ENCODE assay signal across 11 cellular contexts in genomic region chr10:11255796-11256444, GRCh38.
DNase-seq lines count a peak whose midpoint lies in the region; ATAC-seq, FAIRE-seq and TF ChIP-seq lines count a peak whose summit lies in the region.
"Had no signal": no experiment of that assay in that cellular context is flagged by ENCODE, and none has a peak within 500 bp of the region (broad histone marks: within the 10 kb centered on the region; RNA-seq: fewer than 3 reads in every experiment).

No MANE protein-coding gene starts in this region.

- no peak for TF ChIP-seq CTCF in GM12878 (IDR thresholded peaks at IDR 0.05 in 2 of 3, conservative IDR thresholded peaks at IDR 0.05 in 1 of 3; ENCODE audit: control insufficient read depth in 2 of 3, extremely low read depth in 1 of 3, insufficient read depth in 1 of 3, low read depth in 3 of 3, low read length in 3 of 3)
- TF ChIP-seq CTCF in WERI-Rb-1 (IDR thresholded peaks at IDR 0.05; ENCODE audit: low read depth, low read length), result no peak
- TF ChIP-seq CTCF in type B pancreatic cell (conservative IDR thresholded peaks at IDR 0.05), result no peak

- no TSS peak for BruUV-seq in GM12878 (replicated peaks; lab: Mats Ljungman, UMichigan)

- H3K4me1 ChIP-seq in GM12878 (ENCODE audit: control insufficient read depth, insufficient read depth, low read length), result peaks cover 47% of the 10 kb centered on the region

- peaks cover 6% of the 10 kb centered on the region for H3K4me1 Mint-ChIP-seq in type B pancreatic cell (ENCODE audit: unreplicated experiment)

- H2AFZ ChIP-seq in GM12878 (ENCODE audit: control insufficient read depth, low read depth, low read length), result no peak overlapping the region

- ATAC-seq in Right ventricle myocardium inferior (peak; percentile 58), GM12878 (peak; percentile 68), GM21360 (IDR thresholded peaks at IDR 0.05; ENCODE audit: unreplicated experiment) (no peak)

- H3K27ac Mint-ChIP-seq in type B pancreatic cell, result no peak overlapping the region

- CTCF ChIA-PET in GM12878 (lab: Yijun Ruan, JAX), result interaction anchor here (1.1 kb wide), 2 partner anchors 9 to 13 kb away, joined by 3 read pairs; no protein-coding TSS in a partner anchor

- H4K20me1 ChIP-seq in GM12878 (ENCODE audit: control insufficient read depth, insufficient read depth), result no peaks in the 10 kb centered on the region

- RAD21 ChIA-PET in GM12878 (lab: Charles Lee; ENCODE audit: unreplicated experiment), result interaction anchor here (1.1 kb wide), 1 partner anchor 13 kb away, joined by 3 read pairs; no protein-coding TSS in a partner anchor

- H3K9me3 ChIP-seq in GM12878 (replicated peaks; ENCODE audit: control insufficient read depth, insufficient read depth, low read length) (no peaks in the 10 kb centered on the region), WERI-Rb-1 (ENCODE audit: severe bottlenecking) (no peaks in the 10 kb centered on the region)

- H3K9ac ChIP-seq in GM12878 (ENCODE audit: control insufficient read depth, insufficient read depth, low read length), result peak overlapping the region; percentile 25; the same call in 1 of the 2 replicates

- no peak overlapping the region for H3K4me3 Mint-ChIP-seq in type B pancreatic cell
- H3K4me3 Mint-ChIP-seq: WTC11 had no signal

- peaks cover 14% of the 10 kb centered on the region for H3K36me3 Mint-ChIP-seq in type B pancreatic cell

- POLR2A ChIA-PET in GM12878 (lab: Charles Lee), result interaction anchor here (0.6 to 2.5 kb wide), 5 partner anchors 9 to 110 kb away, joined by 3 to 16 read pairs (median 5); no protein-coding TSS in a partner anchor

- H3K36me3 ChIP-seq in GM12878 (ENCODE audit: control insufficient read depth in 2 of 2, insufficient read depth in 2 of 2, low read length in 1 of 2) (peaks cover 38 to 53% of the 10 kb centered on the region in 2 experiments), WERI-Rb-1 (no peaks in the 10 kb centered on the region)

- TF ChIP-seq POLR2A in GM12878 (IDR thresholded peaks at IDR 0.05; ENCODE audit: low read depth, low read length), result no peak; the same call in 1 of the 2 replicates

- H3K79me2 ChIP-seq in GM12878 (ENCODE audit: control insufficient read depth, insufficient read depth, low read length), result peaks cover 34% of the 10 kb centered on the region

- SMC1A ChIA-PET in GM12878 (lab: Charles Lee; ENCODE audit: uncharacterized antibody, unreplicated experiment), result interaction anchor here (1.1 kb wide), 1 partner anchor 10 kb away, joined by 3 read pairs; no protein-coding TSS in a partner anchor

- H3K4me3 ChIP-seq in GM12878 (no peak overlapping the region), WERI-Rb-1 (ENCODE audit: low read depth, low read length) (no peak overlapping the region)

- peak in 1 of 2 experiments; percentile 22; a peak in 1 of 4 replicates for TF ChIP-seq EP300 in GM12878 (IDR thresholded peaks at IDR 0.05; ENCODE audit: borderline replicate concordance in 1 of 2, control insufficient read depth in 1 of 2, low read depth in 2 of 2, low read length in 2 of 2)

- H3K27me3 ChIP-seq in GM12878 (replicated peaks in 1 of 2; ENCODE audit: control insufficient read depth in 2 of 2, insufficient read depth in 2 of 2, low read length in 1 of 2) (no peaks in the 10 kb centered on the region), WERI-Rb-1 (ENCODE audit: insufficient read depth, low read depth, severe bottlenecking) (no peaks in the 10 kb centered on the region)

- no peak for TF ChIP-seq RAD21 in GM12878 (IDR thresholded peaks at IDR 0.05; ENCODE audit: insufficient read depth, low read depth, low read length)

- intact Hi-C loops in Right ventricle myocardium inferior (cut with DNase I), result no loop called here
- intact Hi-C loops in cardiac septum (cut with DNase I), result loop anchor here (5.0 kb wide), 1 partner anchor 59 kb away; no protein-coding TSS in a partner anchor
- intact Hi-C loops in GM12878 (cut with micrococcal nuclease; ENCODE audit: unreplicated experiment), result no loop called here

- 0 out of 2 replicates have a peak overlapping the region, but pooled peaks have one; percentile 28 for H3K4me2 ChIP-seq in GM12878 (ENCODE audit: control insufficient read depth, insufficient read depth)

- no peak for FAIRE-seq in GM12878 (lab: Jason Lieb, UNC)

- in situ Hi-C loops in GM12878 (cut with MboI), result loop anchor here (25.0 kb wide), 1 partner anchor 1644 kb away; no protein-coding TSS in a partner anchor

- peaks cover 5% of the 10 kb centered on the region for H3K9me3 Mint-ChIP-seq in type B pancreatic cell
- H3K9me3 Mint-ChIP-seq: WTC11 had no signal

- 56% methylated on average over 7 of the region's 7 CpGs for WGBS in GM12878 (ENCODE audit: insufficient coverage, insufficient replicate concordance, low lambda C conversion rate, missing lambda C conversion rate)

- peaks cover 61% of the 10 kb centered on the region for H3K27me3 Mint-ChIP-seq in type B pancreatic cell

- DNase-seq in Right ventricle myocardium inferior (ENCODE audit: missing footprints), result no peak
- no peak for DNase-seq in cardiac septum (ENCODE audit: low spot score)
- peak; percentile 29 to 44 for DNase-seq in Kasumi-1 (lab: John Stamatoyannopoulos, UW)
- DNase-seq in GM12878 (ENCODE audit: low read depth, low spot score), result no peak
- no peak for DNase-seq in NCI-H510A (lab: John Stamatoyannopoulos, UW)
- DNase-seq in WERI-Rb-1, result no peak
- no peak for DNase-seq in type B pancreatic cell (ENCODE audit: extremely low spot score, unreplicated experiment)
- DNase-seq: NCI-H446 treated with DMSO at 0.1 percent for 48 hours; stimulated activated CD4-positive, alpha-beta T cell treated with anti-CD3 and anti-CD28 coated beads, Interleukin-2, amount 100 ng/mL, for 48 hours had no signal

- H3K27ac ChIP-seq in GM12878 (ENCODE audit: control insufficient read depth, insufficient read depth), result peak overlapping the region; percentile 54
- no peak overlapping the region for H3K27ac ChIP-seq in WERI-Rb-1

TF ChIP-seq in GM12878, 131 proteins besides CTCF, POLR2A, EP300 and RAD21 (continues in another document):
- TF ChIP-seq IKZF2 (IDR thresholded peaks at IDR 0.05) (peak in 1 of 2 experiments; percentile 16; a peak in 1 of 4 replicates), RUNX3 (IDR thresholded peaks at IDR 0.05; ENCODE audit: low read length) (peak; percentile 42), ZNF687 (IDR thresholded peaks at IDR 0.05) (peak; percentile 65), SPI1 (IDR thresholded peaks at IDR 0.05; ENCODE audit: borderline replicate concordance, insufficient read depth, low read depth, low read length) (peak; percentile 87), SIX5 (IDR thresholded peaks at IDR 0.05; ENCODE audit: low read depth, low read length, severe bottlenecking) (no peak), BHLHE40 (IDR thresholded peaks at IDR 0.05; ENCODE audit: borderline replicate concordance in 1 of 2, low read depth in 2 of 2, low read length in 1 of 2) (peak in 1 of 2 experiments; percentile 32; a peak in 1 of 4 replicates), MTA2 (IDR thresholded peaks at IDR 0.05; ENCODE audit: low read depth) (peak; percentile 44), POU2F2 (IDR thresholded peaks at IDR 0.05; ENCODE audit: borderline replicate concordance, low read depth, low read length) (no peak), MXI1 (IDR thresholded peaks at IDR 0.05; ENCODE audit: low read depth, low read length) (peak; percentile 82), EGR1 (IDR thresholded peaks at IDR 0.05; ENCODE audit: borderline replicate concordance in 1 of 2, low read depth in 2 of 2, low read length in 2 of 2) (no peak)

Comparison
In these comparisons a context has a peak if more than half of its experiments do, and no peak if none do; other contexts are left out.
1. DNase-seq: peak in Kasumi-1 (2 of 2); none in Right ventricle myocardium inferior (single experiment), cardiac septum (single experiment), GM12878 (single experiment), NCI-H510A (single experiment), WERI-Rb-1 (single experiment) and type B pancreatic cell (single experiment).